13 cellular contexts compared by ENCODE assay signal in genomic region chr1:8889103-8889846, GRCh38. TPM values are rescaled to one million over a fixed set of nuclear protein-coding genes. Genes with fewer than 3 reads are reported as not detected.
DNase-seq lines count a peak whose midpoint lies in the region; ATAC-seq and TF ChIP-seq lines count a peak whose summit lies in the region.
"Had no signal": no experiment of that assay in that cellular context is flagged by ENCODE, and none has a peak within 500 bp of the region (broad histone marks: within the 10 kb centered on the region; RNA-seq: fewer than 3 reads in every experiment).

No MANE protein-coding gene starts in this region.

- peak; percentile 16 for ATAC-seq in esophagus mucosa
- ATAC-seq in GM18870 (IDR thresholded peaks at IDR 0.05; ENCODE audit: unreplicated experiment), result no peak
- ATAC-seq in activated CD4-positive, CD25-positive, alpha-beta regulatory T cell treated with anti-CD3 and anti-CD28 coated beads, Interleukin-2, amount 50 U/mL, for 24 hours, result no peak
- no peak for ATAC-seq in GM18909 (IDR thresholded peaks at IDR 0.05; ENCODE audit: poor library complexity, unreplicated experiment)
- ATAC-seq: effector memory CD8-positive, alpha-beta T cell had no signal

- H3K4me2 ChIP-seq in neural progenitor cell, result no peak overlapping the region

- H3K36me3 Mint-ChIP-seq in neural progenitor cell, result no peaks in the 10 kb centered on the region
- H3K36me3 Mint-ChIP-seq in endothelial cell (ENCODE audit: low read depth, unreplicated experiment), result no peaks in the 10 kb centered on the region

- DNase-seq in RPMI7951 (ENCODE audit: low read depth), result peak; percentile 56
- no peak for DNase-seq in neural progenitor cell (ENCODE audit: low spot score)
- no peak for DNase-seq in endothelial cell (ENCODE audit: low spot score)
- DNase-seq: activated gamma-delta T cell; effector memory CD8-positive, alpha-beta T cell; retina had no signal

- peak overlapping the region; percentile 79 for H2AFZ ChIP-seq in ACC112 (ENCODE audit: low read length, unreplicated experiment)
- no peak overlapping the region for H2AFZ ChIP-seq in neural progenitor cell (replicated peaks)

- no peak overlapping the region for H3K9ac ChIP-seq in neural progenitor cell

- H3K9me3 Mint-ChIP-seq in neural progenitor cell (no peaks in the 10 kb centered on the region), endothelial cell (ENCODE audit: unreplicated experiment) (no peaks in the 10 kb centered on the region)
- H3K9me3 Mint-ChIP-seq: effector memory CD8-positive, alpha-beta T cell had no signal

- H3K27ac ChIP-seq in ACC112 (ENCODE audit: low read depth, low read length), result peak overlapping the region; percentile 98
- H3K27ac ChIP-seq in neural progenitor cell, result no peak overlapping the region

- H3K4me1 Mint-ChIP-seq in neural progenitor cell (peaks cover 28% of the 10 kb centered on the region), endothelial cell (ENCODE audit: unreplicated experiment) (peaks cover 9% of the 10 kb centered on the region)

- H3F3A ChIP-seq in neural progenitor cell (ENCODE audit: low read depth), result peaks cover 25% of the 10 kb centered on the region

- peak overlapping the region; percentile 59 for H3K4me3 ChIP-seq in ACC112 (ENCODE audit: low read depth, low read length)
- no peak overlapping the region for H3K4me3 ChIP-seq in neural progenitor cell

- no peaks in the 10 kb centered on the region for H3K9me3 ChIP-seq in neural progenitor cell (ENCODE audit: low read depth)
- H3K9me3 ChIP-seq: Peyer's patch had no signal

- H3K79me2 ChIP-seq in ACC112 (ENCODE audit: control insufficient read depth, insufficient read depth, low read length, unreplicated experiment) (no peaks in the 10 kb centered on the region), neural progenitor cell (ENCODE audit: low read depth) (no peaks in the 10 kb centered on the region)

- H3K4me3 Mint-ChIP-seq in neural progenitor cell, result no peak overlapping the region
- no peak overlapping the region for H3K4me3 Mint-ChIP-seq in endothelial cell (ENCODE audit: unreplicated experiment)
- H3K4me3 Mint-ChIP-seq: effector memory CD8-positive, alpha-beta T cell had no signal

- peaks cover 23% of the 10 kb centered on the region for H3K4me1 ChIP-seq in ACC112 (ENCODE audit: control insufficient read depth, insufficient read depth, low read length, unreplicated experiment)
- peaks cover 17% of the 10 kb centered on the region for H3K4me1 ChIP-seq in neural progenitor cell

- no peaks in the 10 kb centered on the region for H4K20me1 ChIP-seq in neural progenitor cell (ENCODE audit: low read depth)

- H3K27me3 ChIP-seq in ACC112 (ENCODE audit: insufficient read depth, low read length), result no peaks in the 10 kb centered on the region
- H3K27me3 ChIP-seq in neural progenitor cell, result no peaks in the 10 kb centered on the region
- H3K27me3 ChIP-seq: Peyer's patch had no signal

- TF ChIP-seq CTCF in neural progenitor cell (IDR thresholded peaks at IDR 0.05) (no peak), endothelial cell (IDR thresholded peaks at IDR 0.05; ENCODE audit: unreplicated experiment) (no peak)

- H3K36me3 ChIP-seq in ACC112 (ENCODE audit: insufficient read depth, low read length) (no peaks in the 10 kb centered on the region), neural progenitor cell (no peaks in the 10 kb centered on the region)
- H3K36me3 ChIP-seq: Peyer's patch had no signal

- H3K27me3 Mint-ChIP-seq in neural progenitor cell (ENCODE audit: insufficient read depth, low read depth) (peaks cover 8% of the 10 kb centered on the region), endothelial cell (ENCODE audit: unreplicated experiment) (no peaks in the 10 kb centered on the region)
- H3K27me3 Mint-ChIP-seq: effector memory CD8-positive, alpha-beta T cell had no signal

- peak overlapping the region; percentile 51 for H3K27ac Mint-ChIP-seq in neural progenitor cell
- no peak overlapping the region for H3K27ac Mint-ChIP-seq in endothelial cell (ENCODE audit: unreplicated experiment)
- H3K27ac Mint-ChIP-seq: effector memory CD8-positive, alpha-beta T cell had no signal

RNA-seq across cellular contexts. Expression of gene ENO1, which starts 10.8 kb away (rescaled TPM):
- 4,200 and 4,316 TPM in 2 replicates for total RNA-seq in RPMI7951 (2014; rRNA removed; shearing (Covaris generic))
- 1,388 TPM for total RNA-seq in esophagus mucosa
- 1,414 and 2,157 TPM in 2 replicates for total RNA-seq in neural progenitor cell (ENCODE audit: low replicate concordance)
- total RNA-seq in endothelial cell (ENCODE audit: unreplicated experiment), result 626 TPM

RNA-seq across cellular contexts. Expression of gene CA6, which starts 56.4 kb away (rescaled TPM):
- total RNA-seq in RPMI7951 (2014; rRNA removed; shearing (Covaris generic)), result not detected in 2 replicates
- not detected for total RNA-seq in esophagus mucosa
- total RNA-seq in neural progenitor cell (ENCODE audit: low replicate concordance), result not detected in 2 replicates
- total RNA-seq in endothelial cell (ENCODE audit: unreplicated experiment), result 2.5 TPM
- total RNA-seq: kidney epithelial cell, Peyer's patch had no signal
